28 cellular contexts compared by ENCODE assay signal in genomic region chr17:82048571-82048971, GRCh38. TPM values are rescaled to one million over a fixed set of nuclear protein-coding genes. Genes with fewer than 3 reads are reported as not detected.
"Had no signal": no experiment of that assay in that cellular context is flagged by ENCODE, and none has a peak within 500 bp of the region (broad histone marks: within the 10 kb centered on the region; RNA-seq: fewer than 3 reads in every experiment).

No MANE protein-coding gene starts in this region.

- H3K4me2 ChIP-seq: smooth muscle cell had no signal

- H3K27ac ChIP-seq: epithelial cell of prostate, esophagus squamous epithelium, neutrophil, pancreas, psoas muscle, stomach, thyroid gland, upper lobe of right lung had no signal

- H3K27ac Mint-ChIP-seq: activated CD4-positive, alpha-beta memory T cell treated with anti-CD3 and anti-CD28 coated beads for 36 hours; activated CD4-positive, alpha-beta T cell treated with anti-CD3 and anti-CD28 coated beads, Interleukin-2, amount 10 ng/mL, durations not matched to agents 24 days and 14 days; activated naive CD4-positive, alpha-beta T cell treated with anti-CD3 and anti-CD28 coated beads for 36 hours; nephron progenitor cell; stimulated activated naive B cell treated with anti-CD40 and anti-IgM and Interleukin-4, amounts not matched to agents 10 μg/mL and 1 μg/mL and 100 μg/mL, for 72 hours had no signal

- H3K36me3 ChIP-seq: pancreas had no signal

- H3K9me3 ChIP-seq: esophagus squamous epithelium, neutrophil, pancreas, psoas muscle, stomach, thyroid gland, upper lobe of right lung had no signal

- FAIRE-seq: astrocyte, endometrium, frontal cortex, keratinocyte, pancreas had no signal

- H3K27me3 ChIP-seq: esophagus squamous epithelium, neutrophil, pancreas, stomach, thyroid gland, upper lobe of right lung had no signal

- H3K9me3 Mint-ChIP-seq: activated CD4-positive, alpha-beta memory T cell treated with anti-CD3 and anti-CD28 coated beads for 36 hours; activated CD4-positive, alpha-beta T cell treated with anti-CD3 and anti-CD28 coated beads, Interleukin-2, amount 10 ng/mL, durations not matched to agents 24 days and 14 days; activated naive CD4-positive, alpha-beta T cell treated with anti-CD3 and anti-CD28 coated beads for 36 hours; activated T-cell treated with anti-CD3 and anti-CD28 coated beads, Interleukin-2, amount 50 U/mL, for 4 hours; nephron progenitor cell; stimulated activated naive B cell treated with anti-CD40 and anti-IgM and Interleukin-4, amounts not matched to agents 10 μg/mL and 1 μg/mL and 100 μg/mL, for 72 hours had no signal

- H3K27me3 Mint-ChIP-seq: activated CD4-positive, alpha-beta memory T cell treated with anti-CD3 and anti-CD28 coated beads for 36 hours; activated CD4-positive, alpha-beta T cell treated with anti-CD3 and anti-CD28 coated beads, Interleukin-2, amount 10 ng/mL, durations not matched to agents 24 days and 14 days; stimulated activated naive B cell treated with anti-CD40 and anti-IgM and Interleukin-4, amounts not matched to agents 10 μg/mL and 1 μg/mL and 100 μg/mL, for 72 hours had no signal

- H3K4me3 Mint-ChIP-seq: activated CD4-positive, alpha-beta T cell treated with anti-CD3 and anti-CD28 coated beads, Interleukin-2, amount 10 ng/mL, durations not matched to agents 24 days and 14 days; activated T-cell treated with anti-CD3 and anti-CD28 coated beads, Interleukin-2, amount 50 U/mL, for 4 hours; nephron progenitor cell; stimulated activated naive B cell treated with anti-CD40 and anti-IgM and Interleukin-4, amounts not matched to agents 10 μg/mL and 1 μg/mL and 100 μg/mL, for 72 hours had no signal

- ATAC-seq: activated CD4-positive, CD25-positive, alpha-beta regulatory T cell treated with anti-CD3 and anti-CD28 coated beads, Interleukin-2, amount 50 U/mL, for 24 hours; activated T-cell treated with anti-CD3 and anti-CD28 coated beads, Interleukin-2, amount 50 U/mL, for 4 hours; left cardiac atrium; pancreas; psoas muscle; stimulated activated naive B cell treated with anti-CD40 and anti-IgM and Interleukin-4, amounts not matched to agents 10 μg/mL and 1 μg/mL and 100 μg/mL, for 72 hours; upper lobe of right lung had no signal

- DNase-seq: activated CD4-positive, alpha-beta memory T cell treated with anti-CD3 and anti-CD28 coated beads for 36 hours; activated CD4-positive, alpha-beta T cell treated with anti-CD3 and anti-CD28 coated beads, Interleukin-2, amount 10 ng/mL, durations not matched to agents 24 days and 14 days; activated naive CD4-positive, alpha-beta T cell treated with anti-CD3 and anti-CD28 coated beads for 36 hours; activated T-cell treated with anti-CD3 and anti-CD28 coated beads, Interleukin-2, amount 50 U/mL, for 4 hours; amniotic stem cell; central memory CD4-positive, alpha-beta T cell; dermis blood vessel endothelial cell; effector CD4-positive, alpha-beta T cell; esophagus squamous epithelium; left cardiac atrium; mammary epithelial cell; nephron progenitor cell; stimulated activated CD4-positive, alpha-beta T cell treated with anti-CD3 and anti-CD28 coated beads, Interleukin-15, amount 100 ng/mL, for 24 hours; stimulated activated CD4-positive, alpha-beta T cell treated with anti-CD3 and anti-CD28 coated beads, Interleukin-2, amount 100 ng/mL, for 24 hours; stimulated activated naive B cell treated with anti-CD40 and anti-IgM and Interleukin-4, amounts not matched to agents 10 μg/mL and 1 μg/mL and 100 μg/mL, for 72 hours; stomach; thyroid gland; upper lobe of right lung had no signal

- H3K4me3 ChIP-seq: esophagus squamous epithelium, pancreas, psoas muscle, smooth muscle cell, stomach, thyroid gland, upper lobe of right lung had no signal

RNA-seq across cellular contexts. Expression of gene RAC3, which starts 17.1 kb away (rescaled TPM):
- total RNA-seq: psoas muscle had no signal
